In the genomic region with DNA sequence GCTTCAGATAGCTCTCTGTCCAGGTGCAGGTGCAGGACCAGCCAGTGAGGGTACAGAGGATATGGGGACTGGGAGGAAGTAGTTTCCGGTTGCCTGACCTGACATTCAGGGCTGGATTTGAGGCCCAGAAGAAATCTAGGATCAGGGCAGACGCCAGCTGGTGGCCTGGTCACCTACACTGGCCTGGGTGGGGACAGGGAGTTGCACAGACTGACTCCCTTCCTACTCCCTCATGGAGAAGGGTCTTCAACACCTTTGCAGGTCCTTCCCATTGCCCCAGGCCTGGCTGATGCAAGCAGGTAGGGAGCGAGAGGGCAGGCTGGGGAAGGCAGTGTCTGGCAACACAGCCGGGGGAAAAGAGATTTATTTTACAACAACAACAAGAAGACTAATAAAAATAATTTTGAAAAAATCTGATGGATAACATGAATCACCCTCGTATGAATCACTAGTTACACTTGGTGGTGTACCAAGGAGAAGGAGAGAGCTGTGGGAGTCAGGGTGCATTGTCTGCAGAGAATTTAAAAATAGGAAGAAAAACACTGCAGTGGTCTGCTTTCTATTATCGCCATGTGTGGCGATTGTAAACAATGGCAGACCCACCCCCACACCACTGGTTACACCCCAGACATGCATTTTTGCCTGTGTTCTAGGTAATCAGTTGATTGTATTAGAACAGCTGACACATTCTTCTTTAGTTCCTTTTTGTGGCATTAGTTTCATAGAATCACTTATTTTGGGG, we compare ENCODE assay signal across 8 cellular contexts.
DNase-seq lines count a peak whose midpoint lies in the region; FAIRE-seq and TF ChIP-seq lines count a peak whose summit lies in the region.

No MANE protein-coding gene starts in this region.

- H3K36me3 Mint-ChIP-seq in astrocyte (ENCODE audit: low read depth, unreplicated experiment): no peaks in the 10 kb centered on the region

- H3K4me1 ChIP-seq in astrocyte (ENCODE audit: insufficient read depth, low read length) (peaks cover 45% of the 10 kb centered on the region), osteoblast (ENCODE audit: insufficient read depth, low read length) (peaks cover 50% of the 10 kb centered on the region)

- H3K4me3 ChIP-seq in astrocyte (ENCODE audit: insufficient read depth, low read depth, low read length): peak overlapping the region; percentile 11
- peak overlapping the region; percentile 48 for H3K4me3 ChIP-seq in osteoblast (ENCODE audit: insufficient read depth, low read length)

- no peak for TF ChIP-seq CTCF in astrocyte (IDR thresholded peaks at IDR 0.05; ENCODE audit: insufficient read depth, low read depth, low read length)
- TF ChIP-seq CTCF in osteoblast (IDR thresholded peaks at IDR 0.05; ENCODE audit: extremely low read depth, low read depth, low read length): no peak

- no peaks in the 10 kb centered on the region for H3K27me3 ChIP-seq in astrocyte (ENCODE audit: insufficient read depth, low read length)
- no peaks in the 10 kb centered on the region for H3K27me3 ChIP-seq in osteoblast (ENCODE audit: insufficient read depth, low read length)

- H3K36me3 ChIP-seq in astrocyte (ENCODE audit: insufficient read depth, low read length) (no peaks in the 10 kb centered on the region), osteoblast (ENCODE audit: insufficient read depth, low read length) (no peaks in the 10 kb centered on the region)

- DNase-seq in activated gamma-delta T cell treated with anti-CD3 and anti-CD28 coated beads, Interleukin-2, amount 50 U/mL, for 16 hours (ENCODE audit: low read depth): peak; percentile 41
- no peak for DNase-seq in activated gamma-delta T cell (lab: John Stamatoyannopoulos, UW)
- DNase-seq in LoVo (ENCODE audit: low spot score): peak; percentile 42
- DNase-seq in astrocyte (ENCODE audit: low read depth): peak; percentile 88
- peak; percentile 67 for DNase-seq in osteoblast (ENCODE audit: insufficient read length, low spot score, missing footprints)
- no peak for DNase-seq in D341Med (ENCODE audit: low spot score)
- DNase-seq in cerebellar cortex (ENCODE audit: low spot score): no peak
- DNase-seq in GM12891 (ENCODE audit: insufficient read length, low spot score): no peak

- no peaks in the 10 kb centered on the region for H4K20me1 ChIP-seq in astrocyte (ENCODE audit: insufficient read depth, low read length)
- no peaks in the 10 kb centered on the region for H4K20me1 ChIP-seq in osteoblast (ENCODE audit: insufficient read depth, low read length)

- H3K9me3 ChIP-seq in astrocyte (ENCODE audit: insufficient read depth, low read depth, low read length): no peaks in the 10 kb centered on the region
- no peaks in the 10 kb centered on the region for H3K9me3 ChIP-seq in osteoblast (ENCODE audit: low read depth, low read length)

- H2AFZ ChIP-seq in astrocyte (ENCODE audit: low read depth, low read length): no peak overlapping the region
- peak overlapping the region; percentile 12 for H2AFZ ChIP-seq in osteoblast (ENCODE audit: low read length)

- H3K27me3 Mint-ChIP-seq in astrocyte (ENCODE audit: low read depth, unreplicated experiment): peaks cover 2% of the 10 kb centered on the region

- peaks cover 54% of the 10 kb centered on the region for H3K4me1 Mint-ChIP-seq in astrocyte (ENCODE audit: low read depth, unreplicated experiment)

- H3K4me3 Mint-ChIP-seq in astrocyte (ENCODE audit: unreplicated experiment): no peak overlapping the region

- no peak for FAIRE-seq in astrocyte (lab: Jason Lieb, UNC)
- no peak for FAIRE-seq in GM12891 (lab: Jason Lieb, UNC)

- peak overlapping the region; percentile 81 for H3K4me2 ChIP-seq in astrocyte (ENCODE audit: low read length)
- H3K4me2 ChIP-seq in osteoblast (ENCODE audit: insufficient read depth, low read length): peak overlapping the region; percentile 85

- H3K27ac Mint-ChIP-seq in astrocyte (ENCODE audit: unreplicated experiment): peak overlapping the region; percentile 41

- H3K79me2 ChIP-seq in astrocyte (ENCODE audit: insufficient read depth, low read length) (no peaks in the 10 kb centered on the region), osteoblast (ENCODE audit: insufficient read depth, low read length) (no peaks in the 10 kb centered on the region)

- peak overlapping the region; percentile 83 for H3K27ac ChIP-seq in astrocyte (ENCODE audit: low read depth, low read length)
- peak overlapping the region; percentile 91 for H3K27ac ChIP-seq in osteoblast (ENCODE audit: low read depth, low read length)

- H3K9me3 Mint-ChIP-seq in astrocyte (ENCODE audit: unreplicated experiment): peaks cover 4% of the 10 kb centered on the region

- peak overlapping the region; percentile 71 for H3K9ac ChIP-seq in astrocyte (ENCODE audit: low read length)

- TF ChIP-seq POLR2A in GM12891 (IDR thresholded peaks at IDR 0.05; ENCODE audit: low read depth, low read length): no peak

TF ChIP-seq in GM12891, 5 proteins besides CTCF, POLR2A, EP300 and RAD21:
- no peak for TF ChIP-seq POLR2AphosphoS5 (IDR thresholded peaks at IDR 0.05; ENCODE audit: low read depth, low read length)
- no peak for TF ChIP-seq TAF1 (IDR thresholded peaks at IDR 0.05; ENCODE audit: low read depth, low read length)
- TF ChIP-seq POU2F2 (IDR thresholded peaks at IDR 0.05; ENCODE audit: low read depth, low read length): no peak
- TF ChIP-seq SPI1 (IDR thresholded peaks at IDR 0.05; ENCODE audit: low read depth, low read length): no peak
- TF ChIP-seq PAX5 (IDR thresholded peaks at IDR 0.05; ENCODE audit: insufficient read depth, low read length, severe bottlenecking): no peak

Comparison
In these comparisons a context has a peak if more than half of its experiments do, and no peak if none do; other contexts are left out.
1. DNase-seq: peak in activated gamma-delta T cell treated with anti-CD3 and anti-CD28 coated beads, Interleukin-2, amount 50 U/mL, for 16 hours (single experiment), LoVo (single experiment), astrocyte (single experiment) and osteoblast (single experiment); none in activated gamma-delta T cell (single experiment), D341Med (single experiment), cerebellar cortex (single experiment) and GM12891 (single experiment).